In genomic region chr1:117657949-117658660, GRCh38 we compare ENCODE assay signal across 20 cellular contexts. TPM values are rescaled to one million over a fixed set of nuclear protein-coding genes. Genes with fewer than 3 reads are reported as not detected.
DNase-seq lines count a peak whose midpoint lies in the region; ATAC-seq, FAIRE-seq and TF ChIP-seq lines count a peak whose summit lies in the region.
"Had no signal": no experiment of that assay in that cellular context is flagged by ENCODE, and none has a peak within 500 bp of the region (broad histone marks: within the 10 kb centered on the region; RNA-seq: fewer than 3 reads in every experiment).

No MANE protein-coding gene starts in this region.

- no peak overlapping the region for H4K91ac ChIP-seq in H1 (replicated peaks; ENCODE audit: insufficient read length, low read length)

- H3K56ac ChIP-seq in H1 (replicated peaks; ENCODE audit: insufficient read length, low read depth, low read length): no peak overlapping the region

- no peaks in the 10 kb centered on the region; a peak in 1 of 7 replicates for H3K4me1 ChIP-seq in H1 (replicated peaks in 1 of 4; ENCODE audit: control insufficient read depth in 3 of 4, insufficient read depth in 4 of 4, low read length in 3 of 4)
- H3K4me1 ChIP-seq: adrenal gland had no signal

- H2AFZ ChIP-seq in H1 (ENCODE audit: low read length): no peak overlapping the region

- H3K9ac ChIP-seq in H1 (replicated peaks in 1 of 4; ENCODE audit: extremely low read depth in 1 of 4, low read depth in 3 of 4, low read length in 3 of 4): no peak overlapping the region

- FAIRE-seq in H1 (lab: Jason Lieb, UNC): no peak
- FAIRE-seq: D721Med, G401.6, RCC 7860 had no signal

- H3K18ac ChIP-seq in H1 (ENCODE audit: extremely low read depth, low read length): no peak overlapping the region

- no peak overlapping the region for H2AK5ac ChIP-seq in H1 (ENCODE audit: low read depth, low read length)

- peak overlapping the region; percentile 62 for H3K27ac Mint-ChIP-seq in activated naive CD4-positive, alpha-beta T cell treated with anti-CD3 and anti-CD28 coated beads, Interleukin-2, amount 50 U/mL, for 24 hours
- peak overlapping the region; percentile 83 for H3K27ac Mint-ChIP-seq in activated B cell treated with CpG ODN at 0.5 μM for 24 hours
- peak overlapping the region; percentile 1 to 81 for H3K27ac Mint-ChIP-seq in stimulated activated naive CD8-positive, alpha-beta T cell treated with anti-CD3 and anti-CD28 coated beads, Interleukin-15, amount 100 ng/mL, for 72 hours

- H3K4ac ChIP-seq in H1 (replicated peaks; ENCODE audit: insufficient read length, low read depth, low read length): no peak overlapping the region

- no peak overlapping the region for H2BK120ac ChIP-seq in H1 (replicated peaks; ENCODE audit: low read depth, low read length)

- peaks cover 0 to 3% of the 10 kb centered on the region in 2 experiments; a peak in 2 of 4 replicates for H3K9me3 ChIP-seq in H1 (ENCODE audit: insufficient read depth in 2 of 2, low read depth in 1 of 2, low read length in 1 of 2)
- H3K9me3 ChIP-seq: adrenal gland, esophagus squamous epithelium had no signal

- H3K23me2 ChIP-seq in H1 (ENCODE audit: low read depth, low read length): no peaks in the 10 kb centered on the region

- no peak overlapping the region for H3K27ac ChIP-seq in H1 (ENCODE audit: low read depth, low read length)
- H3K27ac ChIP-seq: adrenal gland had no signal

- intact Hi-C loops in activated B cell treated with CpG ODN at 0.5 μM for 24 hours (cut with micrococcal nuclease): no loop called here

- H3K4me2 ChIP-seq in H1 (ENCODE audit: insufficient read depth in 1 of 2, low read depth in 2 of 2, low read length in 2 of 2): no peak overlapping the region

- peaks cover 7% of the 10 kb centered on the region for H3K9me3 Mint-ChIP-seq in activated naive CD4-positive, alpha-beta T cell treated with anti-CD3 and anti-CD28 coated beads, Interleukin-2, amount 50 U/mL, for 24 hours
- no peaks in the 10 kb centered on the region for H3K9me3 Mint-ChIP-seq in activated B cell treated with CpG ODN at 0.5 μM for 24 hours
- peaks cover 9 to 10% of the 10 kb centered on the region in 2 donors for H3K9me3 Mint-ChIP-seq in stimulated activated naive CD8-positive, alpha-beta T cell treated with anti-CD3 and anti-CD28 coated beads, Interleukin-15, amount 100 ng/mL, for 72 hours

- H3K14ac ChIP-seq in H1 (ENCODE audit: insufficient read length): no peak overlapping the region

- WGBS in H1 (ENCODE audit: extremely low coverage in 1 of 2, insufficient coverage in 1 of 2, insufficient read length in 1 of 2, insufficient replicate concordance in 2 of 2, low coverage in 1 of 2, low lambda C conversion rate in 2 of 2, missing lambda C conversion rate in 1 of 2), 2 experiments: 90% methylated on average over 5 of the region's 5 CpGs; no CpG with 5 or more reads in 1 of the 2 experiments

- H3K4me3 Mint-ChIP-seq in activated naive CD4-positive, alpha-beta T cell treated with anti-CD3 and anti-CD28 coated beads, Interleukin-2, amount 50 U/mL, for 24 hours: no peak overlapping the region
- H3K4me3 Mint-ChIP-seq in activated B cell treated with CpG ODN at 0.5 μM for 24 hours: peak overlapping the region; percentile 29
- peak overlapping the region; percentile 42 to 71 for H3K4me3 Mint-ChIP-seq in stimulated activated naive CD8-positive, alpha-beta T cell treated with anti-CD3 and anti-CD28 coated beads, Interleukin-15, amount 100 ng/mL, for 72 hours

- no peak for DNase-seq in activated naive CD4-positive, alpha-beta T cell treated with Interleukin-2 at 50 U/mL for 16 hours
- DNase-seq in activated B cell treated with CpG ODN at 0.5 μM for 24 hours: no peak
- no peak for DNase-seq in H1 (ENCODE audit: low read depth in 1 of 2, low spot score in 2 of 2)
- no peak for DNase-seq in stimulated activated naive CD8-positive, alpha-beta T cell treated with anti-CD3 and anti-CD28 coated beads, Interleukin-15, amount 100 ng/mL, for 72 hours
- DNase-seq in NCI-H146 treated with DMSO at 0.1 percent for 48 hours (lab: John Stamatoyannopoulos, UW; ENCODE audit: unreplicated experiment): no peak
- DNase-seq in NCI-H128 (lab: John Stamatoyannopoulos, UW; ENCODE audit: unreplicated experiment): no peak
- no peak for DNase-seq in H7
- DNase-seq: adrenal gland, esophagus squamous epithelium, GOT3, KG1, NCI-H1105, NCI-H2171 treated with DMSO at 0.1 percent for 48 hours, NCI-H82 had no signal

- peaks cover 5% of the 10 kb centered on the region for H3K36me3 Mint-ChIP-seq in activated naive CD4-positive, alpha-beta T cell treated with anti-CD3 and anti-CD28 coated beads, Interleukin-2, amount 50 U/mL, for 24 hours
- H3K36me3 Mint-ChIP-seq in activated B cell treated with CpG ODN at 0.5 μM for 24 hours (ENCODE audit: low read depth): no peaks in the 10 kb centered on the region

- H3K79me1 ChIP-seq in H1 (ENCODE audit: low read depth, low read length): no peaks in the 10 kb centered on the region

- no peak for TF ChIP-seq RAD21 in H1 (IDR thresholded peaks at IDR 0.05 in 1 of 2, conservative IDR thresholded peaks at IDR 0.05 in 1 of 2; ENCODE audit: low read depth in 2 of 2, low read length in 2 of 2)

- H3K4me3 ChIP-seq in H1 (ENCODE audit: extremely low read depth in 1 of 4, insufficient read depth in 2 of 4, low read depth in 3 of 4, low read length in 4 of 4): no peak overlapping the region
- no peak overlapping the region for H3K4me3 ChIP-seq in H7 (ENCODE audit: insufficient read depth, low read depth, low read length)
- H3K4me3 ChIP-seq: adrenal gland, esophagus squamous epithelium, skin epidermis had no signal

- no peak for TF ChIP-seq POLR2A in H1 (IDR thresholded peaks at IDR 0.05; ENCODE audit: control extremely low read depth in 1 of 2, low read depth in 2 of 2, low read length in 2 of 2)

- H3K36me3 ChIP-seq in H1 (ENCODE audit: control insufficient read depth in 2 of 4, insufficient read depth in 4 of 4, low read length in 3 of 4): no peaks in the 10 kb centered on the region
- H3K36me3 ChIP-seq in H7 (replicated peaks; ENCODE audit: control insufficient read depth, insufficient read depth, low read length): no peaks in the 10 kb centered on the region
- H3K36me3 ChIP-seq: adrenal gland, esophagus squamous epithelium had no signal

- H3K27me3 ChIP-seq in H1 (replicated peaks in 1 of 4; ENCODE audit: control insufficient read depth in 3 of 4, extremely low read depth in 1 of 4, insufficient read depth in 3 of 4, low read length in 3 of 4) (peaks cover 0 to 1% (median 0%) of the 10 kb centered on the region in 4 experiments; a peak in 2 of 7 replicates), H7 (ENCODE audit: control insufficient read depth, insufficient read depth, low read length) (peaks cover 4% of the 10 kb centered on the region; the same call in 1 of the 2 replicates)
- H3K27me3 ChIP-seq: adrenal gland, esophagus squamous epithelium had no signal

- ATAC-seq in activated B cell treated with CpG ODN at 0.5 μM for 24 hours (ENCODE audit: low read depth): no peak
- ATAC-seq in stimulated activated naive CD8-positive, alpha-beta T cell treated with anti-CD3 and anti-CD28 coated beads, Interleukin-15, amount 100 ng/mL, for 72 hours: no peak

- TF ChIP-seq CTCF in activated B cell treated with CpG ODN at 0.5 μM for 24 hours (IDR thresholded peaks at IDR 0.05) (no peak), H1 (IDR thresholded peaks at IDR 0.05; ENCODE audit: control extremely low read depth in 1 of 3, insufficient read depth in 1 of 3, low read depth in 1 of 3, low read length in 3 of 3) (no peak)

- H2BK12ac ChIP-seq in H1 (ENCODE audit: low read depth, low read length): no peak overlapping the region

- H3K27me3 Mint-ChIP-seq in activated naive CD4-positive, alpha-beta T cell treated with anti-CD3 and anti-CD28 coated beads, Interleukin-2, amount 50 U/mL, for 24 hours: no peaks in the 10 kb centered on the region
- H3K27me3 Mint-ChIP-seq in activated B cell treated with CpG ODN at 0.5 μM for 24 hours: no peaks in the 10 kb centered on the region
- peaks cover 38% of the 10 kb centered on the region for H3K27me3 Mint-ChIP-seq in stimulated activated naive CD8-positive, alpha-beta T cell treated with anti-CD3 and anti-CD28 coated beads, Interleukin-15, amount 100 ng/mL, for 72 hours

- no peak overlapping the region for H2BK20ac ChIP-seq in H1 (ENCODE audit: low read length)

- no peak overlapping the region for H2BK15ac ChIP-seq in H1 (ENCODE audit: low read length)

- H4K8ac ChIP-seq in H1 (ENCODE audit: extremely low read depth, insufficient read depth, low read length): peak overlapping the region; percentile 22; the same call in 1 of the 2 replicates

- H3K23ac ChIP-seq in H1 (ENCODE audit: insufficient read length): no peak overlapping the region

- TF ChIP-seq EP300 in H1 (IDR thresholded peaks at IDR 0.05; ENCODE audit: borderline replicate concordance in 1 of 2, low read depth in 2 of 2, low read length in 2 of 2): no peak

- H4K20me1 ChIP-seq in H1 (replicated peaks in 1 of 2; ENCODE audit: control insufficient read depth in 1 of 2, insufficient read depth in 2 of 2, low read length in 2 of 2): no peaks in the 10 kb centered on the region

- CTCF ChIA-PET in activated B cell treated with CpG ODN at 0.5 μM for 24 hours (lab: Charles Lee): interaction anchor here (1.4 to 2.5 kb wide), 4 partner anchors 14 to 96 kb away, joined by 3 to 6 read pairs (median 4); no protein-coding TSS in a partner anchor
- CTCF ChIA-PET in H1 (lab: Charles Lee; ENCODE audit: partially characterized antibody): interaction anchor here (1.2 to 2.7 kb wide), 4 partner anchors 10 to 122 kb away, joined by 3 to 10 read pairs (median 4); no protein-coding TSS in a partner anchor

- POLR2A ChIA-PET in activated B cell treated with CpG ODN at 0.5 μM for 24 hours (lab: Charles Lee) (interaction anchor here (0.7 to 38.9 kb wide), 7 partner anchors 7 to 1101 kb away, joined by 3 to 1269 read pairs (median 5); partner anchors contain the start of gene TENT5C), H1 (lab: Charles Lee; ENCODE audit: partially characterized antibody) (no interaction called here)

- no peaks in the 10 kb centered on the region for H3K79me2 ChIP-seq in H1 (ENCODE audit: control insufficient read depth in 1 of 2, insufficient read depth in 2 of 2, low read length in 2 of 2)

- peaks cover 90% of the 10 kb centered on the region for H3K4me1 Mint-ChIP-seq in activated naive CD4-positive, alpha-beta T cell treated with anti-CD3 and anti-CD28 coated beads, Interleukin-2, amount 50 U/mL, for 24 hours
- peaks cover 95% of the 10 kb centered on the region for H3K4me1 Mint-ChIP-seq in activated B cell treated with CpG ODN at 0.5 μM for 24 hours
- peaks cover 96% of the 10 kb centered on the region for H3K4me1 Mint-ChIP-seq in stimulated activated naive CD8-positive, alpha-beta T cell treated with anti-CD3 and anti-CD28 coated beads, Interleukin-15, amount 100 ng/mL, for 72 hours

- H4K5ac ChIP-seq in H1 (ENCODE audit: insufficient read length, low read depth, low read length): no peak overlapping the region

- H2BK5ac ChIP-seq in H1 (ENCODE audit: low read depth, low read length): no peak overlapping the region

RNA-seq across cellular contexts. Expression of gene TENT5C, which starts 52.3 kb away (rescaled TPM):
- 56.2 and 59.3 TPM in 2 replicates for total RNA-seq in activated B cell treated with CpG ODN at 0.5 μM for 24 hours
- total RNA-seq in H1 (2021; fragmentation: NEBNext Ultra II Directional; extraction: Animal tissue kit (Norgen Biotek cat#: 25700)): 0.75 and 0.99 TPM in 2 replicates
- polyA plus RNA-seq in H1 (2011; rRNA removed): 0.38 TPM in 2 replicates
- polyA plus RNA-seq in H1 (2011; cell fraction: cytosol; rRNA removed): 0.37 TPM
- 0.19 TPM for polyA plus RNA-seq in H1 (2011; cell fraction: nucleus; rRNA removed)
- polyA plus RNA-seq in H1 (2012, experiment 1 of 2): 0.36 to 0.50 TPM (median 0.44 TPM) in 4 replicates
- 0.08 TPM for polyA plus RNA-seq in H1 (2012, experiment 2 of 2)
- polyA plus RNA-seq in H1 (2013, experiment 1 of 2): 0.24 TPM
- polyA plus RNA-seq in H1 (2013, experiment 2 of 2): 0.22 TPM
- polyA minus RNA-seq in H1 (2011; rRNA and poly(A)+ RNA removed): 1.6 and 2.4 TPM in 2 replicates
- 0.95 TPM for polyA minus RNA-seq in H1 (2011; cell fraction: cytosol; rRNA and poly(A)+ RNA removed)
- 1.1 TPM for polyA minus RNA-seq in H1 (2011; cell fraction: nucleus; rRNA and poly(A)+ RNA removed)
- 0.26 and 0.48 TPM in 2 replicates for total RNA-seq in H7 (2014; rRNA removed; shearing (Covaris generic))
- total RNA-seq: myocyte had no signal

Comparison
In these comparisons a context has a peak if more than half of its experiments do, and no peak if none do; other contexts are left out.
1. RNA of gene TENT5C, which starts 52.3 kb away (total RNA-seq): 56.2 to 59.3 TPM in activated B cell treated with CpG ODN at 0.5 μM for 24 hours; 0.75 to 0.99 TPM in H1 and 0.26 to 0.48 TPM in H7; every median in the first group is over 10 times any median in the second.
2. Peak in every context shown above with its lines, with median percentiles within 50 percentile points of each other: H3K27ac Mint-ChIP-seq.